ENCODE assay signal across 1 cellular context in the genomic region with DNA sequence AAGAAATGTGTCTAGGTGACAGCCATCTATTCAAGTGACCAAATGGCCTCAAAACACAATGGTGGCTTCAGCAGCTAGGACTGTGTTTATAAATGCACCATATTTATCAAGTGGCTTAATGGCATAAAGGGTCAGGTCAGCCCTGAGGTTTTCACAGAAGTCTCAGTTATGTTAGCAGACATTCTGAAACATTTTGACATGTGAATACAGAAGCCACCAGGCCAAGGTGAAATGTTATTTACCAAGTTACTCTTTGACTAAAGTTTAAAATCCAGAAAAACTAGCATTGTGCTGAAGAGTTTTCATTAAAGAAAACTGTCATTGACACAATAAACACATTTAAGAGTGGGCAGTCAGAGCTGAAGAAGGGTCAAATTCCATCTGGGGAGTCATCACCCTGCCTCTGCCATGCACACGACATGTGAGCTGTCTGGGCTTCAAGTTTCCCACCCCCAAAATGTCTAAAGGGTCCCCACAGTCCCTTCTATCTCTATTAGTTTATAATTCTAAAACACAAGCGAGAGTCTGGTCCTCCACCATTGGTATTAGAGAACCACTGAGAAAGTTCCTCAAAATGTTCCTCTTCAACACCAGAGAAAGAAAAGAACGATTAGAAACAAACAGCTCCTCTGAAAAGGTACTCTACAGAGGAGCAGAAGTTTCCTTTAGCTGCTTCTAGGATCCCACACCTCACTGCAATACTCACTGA.
TF ChIP-seq lines count a peak whose summit lies in the region.

No MANE protein-coding gene starts in this region.

TF ChIP-seq in IMR-90, 13 proteins besides CTCF, POLR2A, EP300 and RAD21:
- TF ChIP-seq, protein P1, sequence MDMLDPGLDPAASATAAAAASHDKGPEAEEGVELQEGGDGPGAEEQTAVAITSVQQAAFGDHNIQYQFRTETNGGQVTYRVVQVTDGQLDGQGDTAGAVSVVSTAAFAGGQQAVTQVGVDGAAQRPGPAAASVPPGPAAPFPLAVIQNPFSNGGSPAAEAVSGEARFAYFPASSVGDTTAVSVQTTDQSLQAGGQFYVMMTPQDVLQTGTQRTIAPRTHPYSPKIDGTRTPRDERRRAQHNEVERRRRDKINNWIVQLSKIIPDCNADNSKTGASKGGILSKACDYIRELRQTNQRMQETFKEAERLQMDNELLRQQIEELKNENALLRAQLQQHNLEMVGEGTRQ (IDR thresholded peaks at IDR 0.05; ENCODE audit: low read depth, low read length), result no peak
- no peak for TF ChIP-seq SMC3 (IDR thresholded peaks at IDR 0.05; ENCODE audit: low read depth, low read length)
- TF ChIP-seq, protein P2, sequence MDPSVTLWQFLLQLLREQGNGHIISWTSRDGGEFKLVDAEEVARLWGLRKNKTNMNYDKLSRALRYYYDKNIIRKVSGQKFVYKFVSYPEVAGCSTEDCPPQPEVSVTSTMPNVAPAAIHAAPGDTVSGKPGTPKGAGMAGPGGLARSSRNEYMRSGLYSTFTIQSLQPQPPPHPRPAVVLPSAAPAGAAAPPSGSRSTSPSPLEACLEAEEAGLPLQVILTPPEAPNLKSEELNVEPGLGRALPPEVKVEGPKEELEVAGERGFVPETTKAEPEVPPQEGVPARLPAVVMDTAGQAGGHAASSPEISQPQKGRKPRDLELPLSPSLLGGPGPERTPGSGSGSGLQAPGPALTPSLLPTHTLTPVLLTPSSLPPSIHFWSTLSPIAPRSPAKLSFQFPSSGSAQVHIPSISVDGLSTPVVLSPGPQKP (IDR thresholded peaks at IDR 0.05; ENCODE audit: borderline replicate concordance, low read depth, low read length), result no peak
- no peak for TF ChIP-seq MAZ (IDR thresholded peaks at IDR 0.05; ENCODE audit: borderline replicate concordance, low read depth, low read length)
- TF ChIP-seq CHD1 (IDR thresholded peaks at IDR 0.05; ENCODE audit: low read depth, low read length), result no peak
- no peak for TF ChIP-seq RCOR1 (IDR thresholded peaks at IDR 0.05; ENCODE audit: insufficient replicate concordance, low read length)
- no peak for TF ChIP-seq NFE2L2 (IDR thresholded peaks at IDR 0.05; ENCODE audit: low read depth, low read length)
- no peak for TF ChIP-seq FOS (IDR thresholded peaks at IDR 0.05; ENCODE audit: low read depth, low read length)
- TF ChIP-seq BHLHE40 (IDR thresholded peaks at IDR 0.05; ENCODE audit: low read depth, low read length), result no peak
- TF ChIP-seq CEBPB (IDR thresholded peaks at IDR 0.05; ENCODE audit: low read depth, low read length), result no peak
